Comparison of ENCODE assay signal across 11 cellular contexts in the genomic region with DNA sequence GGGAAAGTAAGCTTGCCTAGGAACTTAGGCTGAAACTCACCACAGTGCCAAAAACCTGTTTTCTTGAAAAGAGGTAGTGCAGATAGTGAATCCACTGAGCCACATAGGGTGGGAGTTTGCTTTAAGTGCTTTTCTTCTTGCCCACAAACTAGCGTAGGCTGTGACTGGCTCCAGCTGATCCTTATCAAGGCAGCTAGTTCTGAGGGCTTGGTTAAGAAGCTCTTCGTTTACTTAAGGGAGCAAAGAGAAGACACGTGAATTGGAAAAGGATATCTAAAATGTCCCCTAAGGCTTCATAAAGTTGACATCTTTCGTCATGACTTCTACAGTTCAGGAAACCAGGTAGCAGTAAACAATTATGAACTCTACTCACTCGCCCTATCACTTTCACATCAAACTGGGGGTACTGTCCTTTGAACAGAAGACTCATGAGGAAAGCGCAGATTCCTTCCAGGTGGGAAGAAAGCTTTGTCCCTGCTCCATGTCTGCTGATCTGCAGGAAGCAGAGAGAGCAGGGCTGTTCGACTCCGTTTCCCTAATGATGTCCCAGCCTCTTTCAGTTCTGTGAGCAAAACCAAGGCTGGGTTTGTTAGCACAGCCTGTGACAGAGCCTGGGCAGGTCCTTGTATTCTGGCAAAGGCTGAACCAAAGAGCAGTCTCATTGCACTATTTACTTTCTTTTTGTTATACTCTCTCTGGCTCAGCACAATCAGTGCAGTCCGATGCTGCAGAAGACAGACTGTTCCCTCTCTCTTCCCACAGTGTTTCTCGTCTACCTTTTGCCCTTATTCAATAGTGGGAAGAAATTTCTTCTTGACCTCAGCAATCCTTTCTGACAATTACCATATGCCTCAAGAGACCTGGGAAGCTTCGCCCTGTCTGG.
DNase-seq lines count a peak whose midpoint lies in the region; ATAC-seq and TF ChIP-seq lines count a peak whose summit lies in the region.
"Had no signal": no experiment of that assay in that cellular context is flagged by ENCODE, and none has a peak within 500 bp of the region (broad histone marks: within the 10 kb centered on the region; RNA-seq: fewer than 3 reads in every experiment).

No MANE protein-coding gene starts in this region.

- no peaks in the 10 kb centered on the region for H3K36me3 ChIP-seq in stomach smooth muscle (ENCODE audit: control insufficient read depth in 2 of 2, insufficient read depth in 2 of 2, low read length in 2 of 2)

- H3K9me3 ChIP-seq in stomach smooth muscle (ENCODE audit: control insufficient read depth in 2 of 2, low read length in 2 of 2), result no peaks in the 10 kb centered on the region

- H3K4me1 ChIP-seq in stomach smooth muscle (ENCODE audit: control insufficient read depth, insufficient read depth, low read length), result peaks cover 9% of the 10 kb centered on the region

- peak overlapping the region; percentile 73 to 80 for H3K9ac ChIP-seq in stomach smooth muscle (ENCODE audit: low read length in 2 of 2)

- no peaks in the 10 kb centered on the region for H3K27me3 ChIP-seq in stomach smooth muscle (ENCODE audit: control insufficient read depth in 1 of 2, insufficient read depth in 2 of 2, low read length in 2 of 2)

- no peak for ATAC-seq in HG03175 (IDR thresholded peaks at IDR 0.05; ENCODE audit: unreplicated experiment)

- DNase-seq in activated CD4-positive, alpha-beta T cell treated with anti-CD3 and anti-CD28 coated beads for 48 hours, result peak; percentile 39
- no peak for DNase-seq in activated CD4-positive, alpha-beta T cell treated with anti-CD3 and anti-CD28 coated beads, Interleukin-2, amount 50 U/mL, for 4 hours
- DNase-seq in SK-N-DZ (ENCODE audit: low spot score), result peak; percentile 27
- DNase-seq in fibroblast of the aortic adventitia (ENCODE audit: low read depth), result no peak
- DNase-seq in HuH-7 (ENCODE audit: low spot score), result no peak
- no peak for DNase-seq in NAMALWA (ENCODE audit: low spot score)
- DNase-seq: activated CD4-positive, alpha-beta T cell treated with anti-CD3 and anti-CD28 coated beads, Interleukin-2, amount 50 U/mL, for 48 hours; COR-L47; retina had no signal

- no peak for TF ChIP-seq CTCF in fibroblast of the aortic adventitia (IDR thresholded peaks at IDR 0.05; ENCODE audit: insufficient read depth, low read length)

- H3K4me3 ChIP-seq in fibroblast of the aortic adventitia (ENCODE audit: low read depth, low read length), result peak overlapping the region; percentile 19
- peak overlapping the region; percentile 73 to 76 for H3K4me3 ChIP-seq in stomach smooth muscle (ENCODE audit: low read length in 2 of 2)

- H3K27ac ChIP-seq in stomach smooth muscle (ENCODE audit: low read length), result peak overlapping the region; percentile 97

Comparison
In these comparisons a context has a peak if more than half of its experiments do, and no peak if none do; other contexts are left out.
1. DNase-seq: peak in activated CD4-positive, alpha-beta T cell treated with anti-CD3 and anti-CD28 coated beads for 48 hours (single experiment) and SK-N-DZ (single experiment); none in activated CD4-positive, alpha-beta T cell treated with anti-CD3 and anti-CD28 coated beads, Interleukin-2, amount 50 U/mL, for 4 hours (0 of 2), fibroblast of the aortic adventitia (single experiment), HuH-7 (single experiment) and NAMALWA (single experiment).